7 cellular contexts compared by ENCODE assay signal in genomic region chr12:54379401-54380201, GRCh38. TPM values are rescaled to one million over a fixed set of nuclear protein-coding genes. Genes with fewer than 3 reads are reported as not detected.
DNase-seq lines count a peak whose midpoint lies in the region; ATAC-seq and TF ChIP-seq lines count a peak whose summit lies in the region.

No MANE protein-coding gene starts in this region.

- peak; percentile 74 for DNase-seq in NCI-H510A treated with DMSO at 0.1 percent for 48 hours (lab: John Stamatoyannopoulos, UW)
- peak; percentile 87 to 90 for DNase-seq in activated CD4-positive, alpha-beta T cell treated with anti-CD3 and anti-CD28 coated beads, Interleukin-2, amount 50 U/mL, for 4 hours
- DNase-seq in dermis blood vessel endothelial cell: peak; percentile 92
- DNase-seq in right lobe of liver: peak; percentile 89 to 93 (median 92)
- DNase-seq in stimulated activated CD4-positive, alpha-beta T cell treated with anti-CD3 and anti-CD28 coated beads, Interleukin-2, amount 100 ng/mL, for 48 hours: peak; percentile 92 to 95

- no peaks in the 10 kb centered on the region for H3K27me3 ChIP-seq in right lobe of liver

- H3K36me3 ChIP-seq in right lobe of liver: no peaks in the 10 kb centered on the region

- H3K9me3 ChIP-seq in right lobe of liver: no peaks in the 10 kb centered on the region

- H3K4me1 ChIP-seq in right lobe of liver: peaks cover 0 to 5% (median 2%) of the 10 kb centered on the region in 4 donors

- peak overlapping the region; percentile 11 to 45 (median 39) for H3K4me3 ChIP-seq in right lobe of liver

- intact Hi-C loops in right lobe of liver (cut with DNase I): no loop called here

- no peak for TF ChIP-seq POLR2A in right lobe of liver (IDR thresholded peaks at IDR 0.05)

- 21% methylated on average over 10 of the region's 19 CpGs for WGBS in right lobe of liver (ENCODE audit: insufficient coverage, low coverage, low lambda C conversion rate, missing lambda C conversion rate)

- peak; percentile 98 to 100 (median 100) for TF ChIP-seq CTCF in right lobe of liver (IDR thresholded peaks at IDR 0.05)

- ATAC-seq in GM18519 (IDR thresholded peaks at IDR 0.05; ENCODE audit: low FRiP score, unreplicated experiment) (peak; percentile 59), HG03159 (IDR thresholded peaks at IDR 0.05; ENCODE audit: unreplicated experiment) (peak; percentile 81), right lobe of liver (peak; percentile 89 to 93 (median 92))

- H3K27ac ChIP-seq in right lobe of liver: no peak overlapping the region

RNA-seq across cellular contexts. Expression of gene ZNF385A, which starts 4.9 kb away (rescaled TPM):
- total RNA-seq in dermis blood vessel endothelial cell (2.2 and 4.0 TPM in 2 replicates), right lobe of liver (1 to 10 TPM; 2.4 to 9.3 (median 3.7) TPM)

RNA-seq across cellular contexts. Expression of gene GPR84, which starts 15.3 kb away (rescaled TPM):
- total RNA-seq in dermis blood vessel endothelial cell (under 0.01 and 0.05 TPM in 2 replicates), right lobe of liver (under 1 TPM in 1 of 6 experiments, not detected in 5; 0.35 TPM)

RNA-seq across cellular contexts. Expression of gene ITGA5, which starts 39.5 kb away (rescaled TPM):
- 567 and 846 TPM in 2 replicates for total RNA-seq in dermis blood vessel endothelial cell
- 10 to 100 TPM; 31.2 to 75.6 (median 35.5) TPM for total RNA-seq in right lobe of liver

RNA-seq across cellular contexts. Expression of gene COPZ1, which starts 54.7 kb away (rescaled TPM):
- 111 and 159 TPM in 2 replicates for total RNA-seq in dermis blood vessel endothelial cell
- total RNA-seq in right lobe of liver: 10 to 100 TPM; 67.3 to 89.2 (median 74.9) TPM
